Comparison of ENCODE assay signal across 6 cellular contexts in genomic region chr7:6807959-6808358, GRCh38. TPM values are rescaled to one million over a fixed set of nuclear protein-coding genes. Genes with fewer than 3 reads are reported as not detected.
"Had no signal": no experiment of that assay in that cellular context is flagged by ENCODE, and none has a peak within 500 bp of the region (broad histone marks: within the 10 kb centered on the region; RNA-seq: fewer than 3 reads in every experiment).

No MANE protein-coding gene starts in this region.

RNA-seq across cellular contexts. Expression of gene RSPH10B2, which starts 54.1 kb away (rescaled TPM):
- total RNA-seq: endothelial cell of umbilical vein, esophagus squamous epithelium, foreskin keratinocyte, glomerular endothelial cell, heart left ventricle, hepatocyte had no signal
- polyA plus RNA-seq: endothelial cell of umbilical vein, foreskin keratinocyte, heart left ventricle, hepatocyte had no signal
